24 cellular contexts compared by ENCODE assay signal in genomic region chr14:24556756-24557155, GRCh38. TPM values are rescaled to one million over a fixed set of nuclear protein-coding genes. Genes with fewer than 3 reads are reported as not detected.
DNase-seq lines count a peak whose midpoint lies in the region; ATAC-seq, FAIRE-seq and TF ChIP-seq lines count a peak whose summit lies in the region.
"Had no signal": no experiment of that assay in that cellular context is flagged by ENCODE, and none has a peak within 500 bp of the region (broad histone marks: within the 10 kb centered on the region; RNA-seq: fewer than 3 reads in every experiment).

No MANE protein-coding gene starts in this region.

- H3K9me3 Mint-ChIP-seq in activated T-helper 2 cell treated with anti-CD3 and anti-CD28 coated beads, Interferon-gamma antibody, Interleukin-2, Interleukin-4, amounts not matched to agents 10 μg/mL and 5 μg/mL and 100 μg/mL, durations not matched to agents 14 hours and 24 hours and 36 hours, result peaks cover 3% of the 10 kb centered on the region

- no peak overlapping the region for H3K4me3 ChIP-seq in astrocyte of the spinal cord (ENCODE audit: low read depth, low read length)
- H3K4me3 ChIP-seq in kidney epithelial cell (ENCODE audit: low read depth, low read length), result no peak overlapping the region
- H3K4me3 ChIP-seq: prostate gland had no signal

- TF ChIP-seq POLR2A in GM12891 (IDR thresholded peaks at IDR 0.05; ENCODE audit: low read depth, low read length), result no peak

- ATAC-seq in HG03095 (IDR thresholded peaks at IDR 0.05; ENCODE audit: unreplicated experiment), result no peak

- intact Hi-C loops in activated T-helper 2 cell treated with anti-CD3 and anti-CD28 coated beads, Interferon-gamma antibody, Interleukin-2, Interleukin-4, amounts not matched to agents 10 μg/mL and 5 μg/mL and 100 μg/mL, durations not matched to agents 14 hours and 24 hours and 36 hours (cut with micrococcal nuclease), result no loop called here

- DNase-seq in Daoy (ENCODE audit: low read depth) (peak; percentile 8), M059J (ENCODE audit: low read depth) (peak; percentile 53), astrocyte of the spinal cord (ENCODE audit: low read depth, low spot score) (peak; percentile 9), kidney epithelial cell (ENCODE audit: low read depth) (peak; percentile 39), DMS114 treated with DMSO at 0.1 percent for 48 hours (lab: John Stamatoyannopoulos, UW; ENCODE audit: unreplicated experiment) (no peak), GM12891 (ENCODE audit: insufficient read length, low spot score) (no peak)
- no peak for DNase-seq in activated T-helper 2 cell treated with anti-CD3 and anti-CD28 coated beads, Interferon-gamma antibody, Interleukin-2, Interleukin-4, amounts not matched to agents 10 μg/mL and 5 μg/mL and 100 μg/mL, durations not matched to agents 14 hours and 24 hours and 36 hours (ENCODE audit: low spot score)
- DNase-seq: activated CD4-positive, alpha-beta T cell treated with anti-CD3 and anti-CD28 coated beads, Interleukin-2, amount 10 ng/mL, durations not matched to agents 7 days and 5 days; activated naive CD4-positive, alpha-beta T cell treated with Interleukin-2 at 50 U/mL for 16 hours; activated T-cell treated with anti-CD3 and anti-CD28 coated beads for 4 hours; aorta; DMS53; KBM-7; midbrain; NCI-H1092 treated with DMSO at 0.1 percent for 48 hours; NCI-H69; stimulated activated CD8-positive, alpha-beta memory T cell treated with anti-CD3 and anti-CD28 coated beads, Interleukin-4, amount 100 ng/mL, for 48 hours had no signal

- H3K36me3 Mint-ChIP-seq in activated T-helper 2 cell treated with anti-CD3 and anti-CD28 coated beads, Interferon-gamma antibody, Interleukin-2, Interleukin-4, amounts not matched to agents 10 μg/mL and 5 μg/mL and 100 μg/mL, durations not matched to agents 14 hours and 24 hours and 36 hours (ENCODE audit: low read depth), result no peaks in the 10 kb centered on the region
- H3K36me3 Mint-ChIP-seq: CD14-positive monocyte had no signal

- FAIRE-seq in GM12891 (lab: Jason Lieb, UNC), result no peak
- FAIRE-seq: H54, TTC549 had no signal

- in situ Hi-C loops in astrocyte of the spinal cord (cut with HindIII; ENCODE audit: low sequenced_read_pairs), result no loop called here

- no peak overlapping the region for H3K4me3 Mint-ChIP-seq in activated T-helper 2 cell treated with anti-CD3 and anti-CD28 coated beads, Interferon-gamma antibody, Interleukin-2, Interleukin-4, amounts not matched to agents 10 μg/mL and 5 μg/mL and 100 μg/mL, durations not matched to agents 14 hours and 24 hours and 36 hours (ENCODE audit: low read depth)
- H3K4me3 Mint-ChIP-seq: activated CD4-positive, alpha-beta T cell treated with anti-CD3 and anti-CD28 coated beads, Interleukin-2, amount 10 ng/mL, durations not matched to agents 7 days and 5 days; CD14-positive monocyte; neural crest cell had no signal

- H3K4me1 Mint-ChIP-seq in activated T-helper 2 cell treated with anti-CD3 and anti-CD28 coated beads, Interferon-gamma antibody, Interleukin-2, Interleukin-4, amounts not matched to agents 10 μg/mL and 5 μg/mL and 100 μg/mL, durations not matched to agents 14 hours and 24 hours and 36 hours (ENCODE audit: low read depth), result peaks cover 6% of the 10 kb centered on the region
- H3K4me1 Mint-ChIP-seq: activated CD4-positive, alpha-beta T cell treated with anti-CD3 and anti-CD28 coated beads, Interleukin-2, amount 10 ng/mL, durations not matched to agents 7 days and 5 days; CD14-positive monocyte; neural crest cell had no signal

- no peaks in the 10 kb centered on the region for H3K27me3 ChIP-seq in kidney epithelial cell (ENCODE audit: control insufficient read depth, insufficient read depth, low read length)

- no peak overlapping the region for H3K27ac Mint-ChIP-seq in activated T-helper 2 cell treated with anti-CD3 and anti-CD28 coated beads, Interferon-gamma antibody, Interleukin-2, Interleukin-4, amounts not matched to agents 10 μg/mL and 5 μg/mL and 100 μg/mL, durations not matched to agents 14 hours and 24 hours and 36 hours
- H3K27ac Mint-ChIP-seq: activated CD4-positive, alpha-beta T cell treated with anti-CD3 and anti-CD28 coated beads, Interleukin-2, amount 10 ng/mL, durations not matched to agents 7 days and 5 days; CD14-positive monocyte had no signal

- H3K36me3 ChIP-seq in kidney epithelial cell (ENCODE audit: control insufficient read depth, insufficient read depth, low read length), result no peaks in the 10 kb centered on the region
- H3K36me3 ChIP-seq: prostate gland had no signal

- TF ChIP-seq CTCF in astrocyte of the spinal cord (IDR thresholded peaks at IDR 0.05; ENCODE audit: low read depth, low read length) (no peak), kidney epithelial cell (IDR thresholded peaks at IDR 0.05; ENCODE audit: insufficient read depth, low read length, poor library complexity, severe bottlenecking) (no peak)

- H3K27me3 Mint-ChIP-seq in activated T-helper 2 cell treated with anti-CD3 and anti-CD28 coated beads, Interferon-gamma antibody, Interleukin-2, Interleukin-4, amounts not matched to agents 10 μg/mL and 5 μg/mL and 100 μg/mL, durations not matched to agents 14 hours and 24 hours and 36 hours (ENCODE audit: low read depth), result peaks cover 6% of the 10 kb centered on the region

TF ChIP-seq in GM12891, 5 proteins besides CTCF, POLR2A, EP300 and RAD21:
- TF ChIP-seq TAF1 (IDR thresholded peaks at IDR 0.05; ENCODE audit: low read depth, low read length) (no peak), POU2F2 (IDR thresholded peaks at IDR 0.05; ENCODE audit: low read depth, low read length) (no peak), SPI1 (IDR thresholded peaks at IDR 0.05; ENCODE audit: low read depth, low read length) (no peak), PAX5 (IDR thresholded peaks at IDR 0.05; ENCODE audit: insufficient read depth, low read length, severe bottlenecking) (no peak), POLR2AphosphoS5 (IDR thresholded peaks at IDR 0.05; ENCODE audit: low read depth, low read length) (no peak)

RNA-seq across cellular contexts. Expression of gene CTSG, which starts 19.3 kb away (rescaled TPM):
- total RNA-seq in Daoy (2014; rRNA removed; shearing (Covaris generic)), result not detected in 2 replicates
- not detected in 2 replicates for total RNA-seq in M059J (2014; rRNA removed; shearing (Covaris generic))
- total RNA-seq in kidney epithelial cell, result not detected in 2 replicates
- not detected in 2 replicates for total RNA-seq in activated T-helper 2 cell treated with anti-CD3 and anti-CD28 coated beads, Interferon-gamma antibody, Interleukin-2, Interleukin-4, amounts not matched to agents 10 μg/mL and 5 μg/mL and 100 μg/mL, durations not matched to agents 14 hours and 24 hours and 36 hours
- polyA plus RNA-seq in GM12891 (2012; ENCODE audit: low read depth, missing spikeins), result not detected
- total RNA-seq: activated CD4-positive, alpha-beta T cell treated with anti-CD3 and anti-CD28 coated beads, Interleukin-2, amount 10 ng/mL, durations not matched to agents 7 days and 5 days; neural crest cell had no signal

RNA-seq across cellular contexts. Expression of gene CMA1, which starts 48.7 kb away (rescaled TPM):
- total RNA-seq in Daoy (2014; rRNA removed; shearing (Covaris generic)), result not detected in 2 replicates
- not detected in 2 replicates for total RNA-seq in M059J (2014; rRNA removed; shearing (Covaris generic))
- total RNA-seq in kidney epithelial cell, result not detected in 2 replicates
- total RNA-seq in activated T-helper 2 cell treated with anti-CD3 and anti-CD28 coated beads, Interferon-gamma antibody, Interleukin-2, Interleukin-4, amounts not matched to agents 10 μg/mL and 5 μg/mL and 100 μg/mL, durations not matched to agents 14 hours and 24 hours and 36 hours, result 0.25 TPM in 1 of 2 replicates, not detected in the other
- 0.50 TPM for polyA plus RNA-seq in GM12891 (2012; ENCODE audit: low read depth, missing spikeins)
- total RNA-seq: activated CD4-positive, alpha-beta T cell treated with anti-CD3 and anti-CD28 coated beads, Interleukin-2, amount 10 ng/mL, durations not matched to agents 7 days and 5 days; neural crest cell; prostate gland; temporal lobe had no signal
- polyA plus RNA-seq: aorta, CD14-positive monocyte had no signal

RNA-seq across cellular contexts. Expression of gene GZMH, which starts 52.7 kb away (rescaled TPM):
- total RNA-seq in Daoy (2014; rRNA removed; shearing (Covaris generic)), result not detected in 2 replicates
- not detected in 2 replicates for total RNA-seq in M059J (2014; rRNA removed; shearing (Covaris generic))
- total RNA-seq in kidney epithelial cell, result not detected in 2 replicates
- total RNA-seq in activated T-helper 2 cell treated with anti-CD3 and anti-CD28 coated beads, Interferon-gamma antibody, Interleukin-2, Interleukin-4, amounts not matched to agents 10 μg/mL and 5 μg/mL and 100 μg/mL, durations not matched to agents 14 hours and 24 hours and 36 hours, result 12.6 and 14.0 TPM in 2 replicates
- polyA plus RNA-seq in GM12891 (2012; ENCODE audit: low read depth, missing spikeins), result 0.18 TPM
- total RNA-seq: neural crest cell, temporal lobe had no signal

Comparison
In these comparisons a context has a peak if more than half of its experiments do, and no peak if none do; other contexts are left out.
1. DNase-seq: peak in Daoy (single experiment), M059J (single experiment), astrocyte of the spinal cord (single experiment) and kidney epithelial cell (single experiment); none in activated T-helper 2 cell treated with anti-CD3 and anti-CD28 coated beads, Interferon-gamma antibody, Interleukin-2, Interleukin-4, amounts not matched to agents 10 μg/mL and 5 μg/mL and 100 μg/mL, durations not matched to agents 14 hours and 24 hours and 36 hours (single experiment), DMS114 treated with DMSO at 0.1 percent for 48 hours (single experiment) and GM12891 (single experiment).
2. RNA of gene GZMH, which starts 52.7 kb away (total RNA-seq): 12.6 to 14.0 TPM in activated T-helper 2 cell treated with anti-CD3 and anti-CD28 coated beads, Interferon-gamma antibody, Interleukin-2, Interleukin-4, amounts not matched to agents 10 μg/mL and 5 μg/mL and 100 μg/mL, durations not matched to agents 14 hours and 24 hours and 36 hours; not detected in Daoy, not detected in M059J and not detected in kidney epithelial cell; every median in the first group is over 10 times any median in the second.